ENCODE assay signal across 8 cellular contexts in genomic region chr14:78848234-78848820, GRCh38.
DNase-seq lines count a peak whose midpoint lies in the region; ATAC-seq, FAIRE-seq and TF ChIP-seq lines count a peak whose summit lies in the region.

No MANE protein-coding gene starts in this region.

- H3K9me3 Mint-ChIP-seq in nephron progenitor cell, result peaks cover 4% of the 10 kb centered on the region

- H3K27ac ChIP-seq in endothelial cell of umbilical vein (ENCODE audit: insufficient read depth, low read depth, low read length), result no peak overlapping the region
- H3K27ac ChIP-seq in aorta (ENCODE audit: low read depth in 1 of 2, low read length in 2 of 2), result no peak overlapping the region

- H2AFZ ChIP-seq in endothelial cell of umbilical vein (ENCODE audit: low read depth, low read length), result no peak overlapping the region

- no peaks in the 10 kb centered on the region for H3K36me3 Mint-ChIP-seq in nephron progenitor cell (ENCODE audit: low read depth)

- TF ChIP-seq CTCF in endothelial cell of umbilical vein (IDR thresholded peaks at IDR 0.05; ENCODE audit: extremely low read depth in 1 of 2, insufficient read depth in 1 of 2, low read depth in 1 of 2, low read length in 2 of 2), result peak; percentile 77 to 80
- TF ChIP-seq CTCF in nephron progenitor cell (IDR thresholded peaks at IDR 0.05), result peak; percentile 95

- H3K4me3 Mint-ChIP-seq in nephron progenitor cell, result no peak overlapping the region

- BruUV-seq in endothelial cell of umbilical vein (replicated peaks; lab: Mats Ljungman, UMichigan), result no TSS peak

- dilution Hi-C loops in endothelial cell of umbilical vein (cut with MboI; ENCODE audit: extremely low pct_ligation_motif_present, low sequenced_read_pairs), result no loop called here

- H3K27ac Mint-ChIP-seq in nephron progenitor cell, result no peak overlapping the region

- no peak overlapping the region for H3K4me2 ChIP-seq in endothelial cell of umbilical vein (ENCODE audit: insufficient read depth, low read length)

- H3K36me3 ChIP-seq in endothelial cell of umbilical vein (ENCODE audit: control insufficient read depth in 2 of 2, extremely low read depth in 1 of 2, insufficient read depth in 2 of 2, low read length in 2 of 2) (no peaks in the 10 kb centered on the region), aorta (ENCODE audit: control insufficient read depth in 1 of 2, insufficient read depth in 2 of 2, low read length in 1 of 2) (no peaks in the 10 kb centered on the region)

- 23 to 24% methylated on average over 6 of the region's 6 CpGs for WGBS in aorta, 2 donors

- POLR2A ChIA-PET in endothelial cell of umbilical vein (lab: Charles Lee), result no interaction called here

- CTCF ChIA-PET in endothelial cell of umbilical vein (lab: Charles Lee), result interaction anchor here (0.9 to 2.9 kb wide), 8 partner anchors 10 to 54 kb away, joined by 3 to 12 read pairs (median 4); no protein-coding TSS in a partner anchor

- H4K20me1 ChIP-seq in endothelial cell of umbilical vein (replicated peaks; ENCODE audit: control insufficient read depth, extremely low read depth, insufficient read depth, low read length), result no peaks in the 10 kb centered on the region

- FAIRE-seq in endothelial cell of umbilical vein (lab: Jason Lieb, UNC), result peak; percentile 63

- H3K27me3 ChIP-seq in endothelial cell of umbilical vein (ENCODE audit: control insufficient read depth in 2 of 2, insufficient read depth in 2 of 2, low read length in 2 of 2), result no peaks in the 10 kb centered on the region
- peaks cover 0 to 3% of the 10 kb centered on the region in 2 donors for H3K27me3 ChIP-seq in aorta (ENCODE audit: control insufficient read depth in 1 of 2, insufficient read depth in 2 of 2, low read length in 1 of 2)

- H3K4me1 Mint-ChIP-seq in nephron progenitor cell, result no peaks in the 10 kb centered on the region

- ATAC-seq in GM21737 (IDR thresholded peaks at IDR 0.05; ENCODE audit: unreplicated experiment) (peak; percentile 88), aorta (ENCODE audit: low FRiP score) (no peak)

- no peak overlapping the region for H3K4me3 ChIP-seq in Jurkat, Clone E6-1 (ENCODE audit: low read length)
- no peak overlapping the region for H3K4me3 ChIP-seq in endothelial cell of umbilical vein (replicated peaks in 1 of 3; ENCODE audit: insufficient read depth in 1 of 3, low read depth in 1 of 3, low read length in 3 of 3)
- H3K4me3 ChIP-seq in aorta (ENCODE audit: low read length in 2 of 2), result no peak overlapping the region

- no peaks in the 10 kb centered on the region for H3K79me2 ChIP-seq in endothelial cell of umbilical vein (ENCODE audit: control insufficient read depth, insufficient read depth, low read length)

- in situ Hi-C loops in SK-MEL-5 (cut with HindIII; ENCODE audit: low pct_unique_long_range_greater_than_20kb, low sequenced_read_pairs), result no loop called here

- peaks cover 20% of the 10 kb centered on the region for H3K27me3 Mint-ChIP-seq in nephron progenitor cell (ENCODE audit: low read depth, poor library complexity)

- H3K9ac ChIP-seq in endothelial cell of umbilical vein (replicated peaks; ENCODE audit: extremely low read depth, insufficient read depth, low read length), result no peak overlapping the region

- intact Hi-C loops in endothelial cell of umbilical vein (cut with micrococcal nuclease) (loop anchor here (2.0 kb wide), 1 partner anchor 54 kb away; no protein-coding TSS in a partner anchor), aorta (cut with DNase I) (no loop called here)

- DNase-seq in stimulated activated CD4-positive, alpha-beta T cell treated with anti-CD3 and anti-CD28 coated beads, Interleukin-2, amount 100 ng/mL, for 24 hours, result peak; percentile 6 to 23
- DNase-seq in stimulated activated CD4-positive, alpha-beta T cell treated with anti-CD3 and anti-CD28 coated beads, Interleukin-4, amount 100 ng/mL, for 4 hours, result no peak
- DNase-seq in Jurkat, Clone E6-1 (ENCODE audit: low read depth, low spot score), result peak; percentile 19
- DNase-seq in SK-MEL-5 (ENCODE audit: low read depth, low spot score) (peak; percentile 58), endothelial cell of umbilical vein (ENCODE audit: low read depth, low spot score) (peak; percentile 35), nephron progenitor cell (peak; percentile 71), aorta (no peak)

- H3K9me1 ChIP-seq in endothelial cell of umbilical vein (replicated peaks; ENCODE audit: control insufficient read depth, extremely low read depth, insufficient read depth, low read length), result no peaks in the 10 kb centered on the region

- no peak for TF ChIP-seq POLR2A in endothelial cell of umbilical vein (IDR thresholded peaks at IDR 0.05; ENCODE audit: low read depth, low read length)

- H3K4me1 ChIP-seq in endothelial cell of umbilical vein (ENCODE audit: control insufficient read depth, extremely low read depth, insufficient read depth, low read length), result no peaks in the 10 kb centered on the region
- H3K4me1 ChIP-seq in aorta (ENCODE audit: control insufficient read depth in 1 of 2, insufficient read depth in 2 of 2, low read length in 2 of 2), result no peaks in the 10 kb centered on the region

- no peaks in the 10 kb centered on the region for H3K9me3 ChIP-seq in endothelial cell of umbilical vein (replicated peaks; ENCODE audit: control insufficient read depth, insufficient read depth, low read length)
- H3K9me3 ChIP-seq in aorta (ENCODE audit: control insufficient read depth, low read length), result no peaks in the 10 kb centered on the region

TF ChIP-seq in endothelial cell of umbilical vein, 7 proteins besides CTCF, POLR2A, EP300 and RAD21:
- TF ChIP-seq JUN (IDR thresholded peaks at IDR 0.05; ENCODE audit: borderline replicate concordance, insufficient read depth, insufficient read length, low read depth), result no peak
- TF ChIP-seq FOS (IDR thresholded peaks at IDR 0.05; ENCODE audit: borderline replicate concordance, insufficient read depth, low read length), result no peak
- TF ChIP-seq POLR2AphosphoS5 (IDR thresholded peaks at IDR 0.05; ENCODE audit: insufficient read depth, low read depth, low read length), result no peak
- no peak for TF ChIP-seq MYC (IDR thresholded peaks at IDR 0.05; ENCODE audit: low read depth, low read length)
- TF ChIP-seq EZH2 (IDR thresholded peaks at IDR 0.05; ENCODE audit: borderline replicate concordance, low read depth, low read length, severe bottlenecking), result no peak
- no peak for TF ChIP-seq MAX (IDR thresholded peaks at IDR 0.05; ENCODE audit: insufficient read depth, insufficient read length)
- no peak for TF ChIP-seq GATA2 (IDR thresholded peaks at IDR 0.05; ENCODE audit: insufficient read depth, insufficient read length, low read depth, low read length)

Comparison
In these comparisons a context has a peak if more than half of its experiments do, and no peak if none do; other contexts are left out.
1. DNase-seq: peak in stimulated activated CD4-positive, alpha-beta T cell treated with anti-CD3 and anti-CD28 coated beads, Interleukin-2, amount 100 ng/mL, for 24 hours (2 of 2), Jurkat, Clone E6-1 (single experiment), SK-MEL-5 (single experiment), endothelial cell of umbilical vein (single experiment) and nephron progenitor cell (single experiment); none in stimulated activated CD4-positive, alpha-beta T cell treated with anti-CD3 and anti-CD28 coated beads, Interleukin-4, amount 100 ng/mL, for 4 hours (0 of 2) and aorta (0 of 2).